12 cellular contexts compared by ENCODE assay signal in the genomic region with DNA sequence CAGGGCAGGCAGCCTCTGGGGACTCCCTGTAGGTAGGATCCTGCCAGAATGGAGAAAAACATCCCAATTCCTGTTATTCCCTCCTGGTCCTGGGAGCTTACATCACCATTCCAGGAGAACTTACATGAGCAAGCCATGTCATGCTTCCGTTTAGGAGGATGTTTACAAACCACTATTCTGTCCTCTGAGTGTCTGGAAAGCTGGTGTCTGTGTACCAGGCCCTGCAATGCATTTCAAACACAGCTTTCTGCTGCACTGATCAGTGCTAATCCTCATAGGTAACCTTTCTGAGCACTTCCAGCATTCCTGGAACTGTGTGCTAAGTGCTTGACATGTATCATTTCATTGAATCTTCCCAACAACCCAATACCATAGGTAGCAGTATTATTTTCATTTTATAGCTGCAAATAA. TPM values are rescaled to one million over a fixed set of nuclear protein-coding genes. Genes with fewer than 3 reads are reported as not detected.
DNase-seq lines count a peak whose midpoint lies in the region; ATAC-seq, FAIRE-seq and TF ChIP-seq lines count a peak whose summit lies in the region.
"Had no signal": no experiment of that assay in that cellular context is flagged by ENCODE, and none has a peak within 500 bp of the region (broad histone marks: within the 10 kb centered on the region; RNA-seq: fewer than 3 reads in every experiment).

No MANE protein-coding gene starts in this region.

- no peak overlapping the region for H2AFZ ChIP-seq in astrocyte (ENCODE audit: low read depth, low read length)

- H3K27me3 ChIP-seq in astrocyte (ENCODE audit: insufficient read depth, low read length), result no peaks in the 10 kb centered on the region
- H3K27me3 ChIP-seq in left lung, result no peaks in the 10 kb centered on the region
- no peaks in the 10 kb centered on the region for H3K27me3 ChIP-seq in Caco-2 (replicated peaks; ENCODE audit: control insufficient read depth, insufficient read depth, low read length)
- H3K27me3 ChIP-seq: heart right ventricle had no signal

- H3K36me3 Mint-ChIP-seq in astrocyte (ENCODE audit: low read depth, unreplicated experiment), result no peaks in the 10 kb centered on the region
- no peaks in the 10 kb centered on the region for H3K36me3 Mint-ChIP-seq in type B pancreatic cell
- no peaks in the 10 kb centered on the region for H3K36me3 Mint-ChIP-seq in Caco-2 (ENCODE audit: insufficient read depth, unreplicated experiment)

- no peak for FAIRE-seq in astrocyte (lab: Jason Lieb, UNC)

- H3K4me3 ChIP-seq in astrocyte (ENCODE audit: insufficient read depth, low read depth, low read length) (no peak overlapping the region), left lung (no peak overlapping the region), Caco-2 (ENCODE audit: low read depth, low read length) (no peak overlapping the region)

- H3K4me1 Mint-ChIP-seq in astrocyte (ENCODE audit: low read depth, unreplicated experiment) (peaks cover 21% of the 10 kb centered on the region), type B pancreatic cell (ENCODE audit: unreplicated experiment) (peaks cover 43% of the 10 kb centered on the region), Caco-2 (ENCODE audit: low read depth, unreplicated experiment) (peaks cover 19% of the 10 kb centered on the region)

- H3K9me3 ChIP-seq in astrocyte (ENCODE audit: insufficient read depth, low read depth, low read length), result no peaks in the 10 kb centered on the region
- no peaks in the 10 kb centered on the region for H3K9me3 ChIP-seq in left lung
- no peaks in the 10 kb centered on the region; the same call in 1 of the 2 replicates for H3K9me3 ChIP-seq in Caco-2
- H3K9me3 ChIP-seq: heart right ventricle had no signal

- H3K27ac ChIP-seq in astrocyte (ENCODE audit: low read depth, low read length), result no peak overlapping the region
- H3K27ac ChIP-seq in left lung, result no peak overlapping the region
- H3K27ac ChIP-seq: parathyroid adenoma had no signal

- no peak for TF ChIP-seq CTCF in astrocyte (IDR thresholded peaks at IDR 0.05; ENCODE audit: insufficient read depth, low read depth, low read length)
- TF ChIP-seq CTCF in left lung (IDR thresholded peaks at IDR 0.05), result no peak
- TF ChIP-seq CTCF in type B pancreatic cell (conservative IDR thresholded peaks at IDR 0.05), result no peak
- TF ChIP-seq CTCF in Caco-2 (IDR thresholded peaks at IDR 0.05; ENCODE audit: insufficient read depth in 1 of 2, low read depth in 1 of 2, low read length in 1 of 2, severe bottlenecking in 1 of 2, unreplicated experiment in 1 of 2), result no peak

- H3K4me1 ChIP-seq in astrocyte (ENCODE audit: insufficient read depth, low read length), result peaks cover 27% of the 10 kb centered on the region
- peaks cover 15 to 54% of the 10 kb centered on the region in 2 donors for H3K4me1 ChIP-seq in left lung
- H3K4me1 ChIP-seq in Caco-2, result peaks cover 15% of the 10 kb centered on the region

- intact Hi-C loops in left lung (cut with DNase I), result no loop called here
- intact Hi-C loops in Caco-2 (cut with micrococcal nuclease; ENCODE audit: unreplicated experiment), result no loop called here

- no peaks in the 10 kb centered on the region for H4K20me1 ChIP-seq in astrocyte (ENCODE audit: insufficient read depth, low read length)

- H3K27ac Mint-ChIP-seq in astrocyte (ENCODE audit: unreplicated experiment) (peak overlapping the region; percentile 77), type B pancreatic cell (no peak overlapping the region), Caco-2 (ENCODE audit: unreplicated experiment) (no peak overlapping the region)

- H3K36me3 ChIP-seq in astrocyte (ENCODE audit: insufficient read depth, low read length) (no peaks in the 10 kb centered on the region), left lung (no peaks in the 10 kb centered on the region), Caco-2 (ENCODE audit: control insufficient read depth, insufficient read depth, low read length) (no peaks in the 10 kb centered on the region)
- H3K36me3 ChIP-seq: heart right ventricle had no signal

- ATAC-seq in left lung, result peak; percentile 18

- POLR2A ChIA-PET in Caco-2 (lab: Charles Lee), result no interaction called here

- H3K4me3 Mint-ChIP-seq in astrocyte (ENCODE audit: unreplicated experiment) (no peak overlapping the region), type B pancreatic cell (peak overlapping the region; percentile 7), Caco-2 (ENCODE audit: unreplicated experiment) (no peak overlapping the region)

- peak overlapping the region; percentile 73 for H3K4me2 ChIP-seq in astrocyte (ENCODE audit: low read length)

- BruUV-seq in Caco-2 (replicated peaks; lab: Mats Ljungman, UMichigan), result no TSS peak

- no peaks in the 10 kb centered on the region for H3K79me2 ChIP-seq in astrocyte (ENCODE audit: insufficient read depth, low read length)
- H3K79me2 ChIP-seq: parathyroid adenoma had no signal

- no peak overlapping the region for H3K9ac ChIP-seq in astrocyte (ENCODE audit: low read length)
- H3K9ac ChIP-seq: parathyroid adenoma had no signal

- peak; percentile 21 to 24 for DNase-seq in SHP77 (lab: John Stamatoyannopoulos, UW)
- DNase-seq in SHP77 treated with DMSO at 0.1 percent for 48 hours (lab: John Stamatoyannopoulos, UW), result no peak
- DNase-seq in astrocyte (ENCODE audit: low read depth), result peak; percentile 20
- DNase-seq in left lung, result no peak
- no peak for DNase-seq in type B pancreatic cell (ENCODE audit: extremely low spot score, unreplicated experiment)
- no peak for DNase-seq in NK-92 treated with Interleukin-12 subunit alpha and Interleukin-12 subunit beta, amount 100 ng/mL, for 24 hours (lab: John Stamatoyannopoulos, UW)
- no peak for DNase-seq in NCI-H1436 (lab: John Stamatoyannopoulos, UW)
- DNase-seq in Caco-2, result no peak
- DNase-seq: activated CD4-positive, alpha-beta T cell treated with anti-CD3 and anti-CD28 coated beads for 1 hour; heart right ventricle; NCI-H748 treated with DMSO at 0.1 percent for 48 hours had no signal

- CTCF ChIA-PET in Caco-2 (lab: Charles Lee), result interaction anchor here (0.6 kb wide), 1 partner anchor 321 kb away, joined by 3 read pairs; no protein-coding TSS in a partner anchor

- H3K9me3 Mint-ChIP-seq in astrocyte (ENCODE audit: unreplicated experiment) (no peaks in the 10 kb centered on the region), type B pancreatic cell (no peaks in the 10 kb centered on the region), Caco-2 (ENCODE audit: unreplicated experiment) (no peaks in the 10 kb centered on the region)

- H3K27me3 Mint-ChIP-seq in astrocyte (ENCODE audit: low read depth, unreplicated experiment) (peaks cover under 1% of the 10 kb centered on the region), type B pancreatic cell (peaks cover 13% of the 10 kb centered on the region), Caco-2 (ENCODE audit: insufficient read depth, unreplicated experiment) (no peaks in the 10 kb centered on the region)

RNA-seq across cellular contexts. Expression of gene MAP1LC3B2, which starts 19.8 kb away (rescaled TPM):
- total RNA-seq in astrocyte (5.2 and 5.8 TPM in 2 replicates), left lung (1 to 10 TPM in 1 of 2 donors, not detected in 1; 1.5 TPM), type B pancreatic cell (ENCODE audit: low replicate concordance) (1.0 TPM in 1 of 2 replicates, not detected in the other), Caco-2 (2022) (1.8 TPM in 1 of 2 replicates, not detected in the other)

Comparison
In these comparisons a context has a peak if more than half of its experiments do, and no peak if none do; other contexts are left out.
1. DNase-seq: peak in SHP77 (2 of 2) and astrocyte (single experiment); none in SHP77 treated with DMSO at 0.1 percent for 48 hours (single experiment), left lung (0 of 2), type B pancreatic cell (single experiment), NK-92 treated with Interleukin-12 subunit alpha and Interleukin-12 subunit beta, amount 100 ng/mL, for 24 hours (single experiment), NCI-H1436 (single experiment) and Caco-2 (0 of 2).